Comparison of ENCODE assay signal across 8 cellular contexts in the genomic region with DNA sequence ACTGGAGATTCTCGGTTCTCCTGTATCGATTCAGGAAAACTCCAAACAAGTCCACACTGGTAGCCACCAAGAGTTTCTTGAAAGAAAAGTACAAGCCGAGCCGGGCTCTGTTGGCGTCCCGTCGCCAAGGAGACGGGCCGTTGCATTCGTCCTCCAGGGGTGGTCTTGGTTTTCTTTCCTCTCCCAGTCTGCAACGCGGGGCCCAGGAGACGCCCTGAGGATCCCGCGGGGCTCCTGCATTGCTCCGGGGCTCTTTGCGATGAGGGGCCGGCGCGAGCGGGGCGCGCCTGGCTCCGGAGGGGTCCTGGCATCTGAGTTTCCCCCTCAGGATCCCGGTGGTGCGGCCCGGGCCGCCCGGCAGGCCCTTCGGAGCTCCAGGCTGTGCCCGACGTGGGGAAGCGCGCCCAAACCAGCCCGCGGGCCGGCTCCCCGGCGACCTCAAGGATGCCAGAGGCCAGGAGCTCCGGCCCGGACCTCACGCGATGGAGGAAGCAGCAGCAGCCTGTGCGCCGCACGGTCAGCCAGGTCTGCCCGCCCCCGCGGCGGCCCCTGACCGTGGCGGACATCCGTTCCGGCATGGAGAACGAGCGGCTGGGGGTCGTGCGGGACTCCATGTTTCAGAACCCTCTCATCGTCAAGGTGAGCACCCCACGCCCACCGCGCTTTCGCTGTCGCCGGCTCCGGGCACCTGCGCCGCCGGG. TPM values are rescaled to one million over a fixed set of nuclear protein-coding genes. Genes with fewer than 3 reads are reported as not detected.
DNase-seq lines count a peak whose midpoint lies in the region; ATAC-seq and TF ChIP-seq lines count a peak whose summit lies in the region.

A gene (plus strand): TSS at position 384 of the 701 bp plus-strand sequence. CDS start 61 bp downstream, at position 445.

- no peaks in the 10 kb centered on the region for H3K9me2 ChIP-seq in GM23248 (ENCODE audit: insufficient read depth)

- H3K4me1 ChIP-seq in A673 (ENCODE audit: insufficient read depth, low read length, poor library complexity, severe bottlenecking) (peaks cover 8% of the 10 kb centered on the region), GM23248 (ENCODE audit: insufficient read depth) (peaks cover 8% of the 10 kb centered on the region; the same call in 1 of the 2 replicates), Panc1 (ENCODE audit: control insufficient read depth, insufficient read depth, low read length) (peaks cover 9% of the 10 kb centered on the region), right cardiac atrium (ENCODE audit: control insufficient read depth, insufficient read depth, low read length) (peaks cover 13% of the 10 kb centered on the region)

- POLR2A ChIA-PET in A673 (lab: Charles Lee; ENCODE audit: low non-redundant PET): no interaction called here
- POLR2A ChIA-PET in Panc1 (lab: Charles Lee): interaction anchor here (0.6 kb wide), 2 partner anchors 456 to 783 kb away, joined by 3 to 10 read pairs; no protein-coding TSS in a partner anchor

- H3K27me3 ChIP-seq in A673 (replicated peaks; ENCODE audit: insufficient read depth, low read depth, low read length, poor library complexity) (peaks cover 58% of the 10 kb centered on the region), GM23248 (replicated peaks; ENCODE audit: insufficient read depth) (peaks cover 45% of the 10 kb centered on the region), Panc1 (ENCODE audit: control insufficient read depth, insufficient read depth, low read length) (peaks cover 12% of the 10 kb centered on the region), right cardiac atrium (ENCODE audit: control insufficient read depth, insufficient read depth) (no peaks in the 10 kb centered on the region)

- peaks cover 17% of the 10 kb centered on the region for H3K79me2 ChIP-seq in GM23248 (ENCODE audit: insufficient read depth)

- CTCF ChIA-PET in A673 (lab: Charles Lee) (interaction anchor here (0.6 kb wide), 2 partner anchors 8 to 533 kb away, joined by 4 to 8 read pairs; no protein-coding TSS in a partner anchor), Panc1 (lab: Charles Lee) (no interaction called here)

- intact Hi-C loops in A673 (cut with micrococcal nuclease; ENCODE audit: unreplicated experiment) (loop anchor here (5.0 kb wide), 2 partner anchors 97 to 392 kb away; no protein-coding TSS in a partner anchor), Panc1 (cut with micrococcal nuclease; ENCODE audit: unreplicated experiment) (loop anchor here (5.0 kb wide), 2 partner anchors 97 to 162 kb away; no protein-coding TSS in a partner anchor), right cardiac atrium (cut with DNase I) (loop anchor here (5.0 to 10.0 kb wide), 6 partner anchors 95 to 395 kb away; no protein-coding TSS in a partner anchor)

- in situ Hi-C loops in GM23248 (cut with MboI): loop anchor here (10.0 kb wide), 1 partner anchor 165 kb away; no protein-coding TSS in a partner anchor
- in situ Hi-C loops in Panc1 (cut with HindIII; ENCODE audit: low pct_unique_long_range_greater_than_20kb, low sequenced_read_pairs): no loop called here

- ATAC-seq in Panc1 (peak; percentile 76), right cardiac atrium (peak; percentile 65), HG02610 (IDR thresholded peaks at IDR 0.05; ENCODE audit: unreplicated experiment) (no peak)

- no peak for TF ChIP-seq CTCF in A673 (conservative IDR thresholded peaks at IDR 0.05; ENCODE audit: low read depth, low read length)
- TF ChIP-seq CTCF in Panc1 (IDR thresholded peaks at IDR 0.05): no peak

- H2AFZ ChIP-seq in GM23248: peak within 1 kb of the TSS; percentile 94

- H3K9ac ChIP-seq in GM23248: peak within 1 kb of the TSS; percentile 80

- H3K4me3 ChIP-seq in A673 (ENCODE audit: low read depth, low read length, poor library complexity, severe bottlenecking) (peak within 1 kb of the TSS; percentile 45), GM23248 (peak within 1 kb of the TSS; percentile 74), Panc1 (ENCODE audit: low read depth in 2 of 2, low read length in 2 of 2) (peak within 1 kb of the TSS; percentile 50 to 51), right cardiac atrium (ENCODE audit: low read length) (peak within 1 kb of the TSS; percentile 89)

- H4K20me1 ChIP-seq in GM23248 (ENCODE audit: insufficient read depth): no peaks in the 10 kb centered on the region

- H3K4me2 ChIP-seq in GM23248 (ENCODE audit: unreplicated experiment): peak within 1 kb of the TSS; percentile 83

- 2% methylated on average over 38 to 52 of the region's 69 CpGs for WGBS in GM23248 (ENCODE audit: low coverage in 1 of 2, low lambda C conversion rate in 2 of 2, missing lambda C conversion rate in 2 of 2), 2 experiments
- under 1% methylated on average over 69 of the region's 69 CpGs for WGBS in right cardiac atrium

- no peaks in the 10 kb centered on the region for H3K36me3 ChIP-seq in A673 (ENCODE audit: insufficient read depth, low read length, poor library complexity, severe bottlenecking)
- H3K36me3 ChIP-seq in GM23248 (ENCODE audit: low read depth): no peaks in the 10 kb centered on the region
- peaks cover 2% of the 10 kb centered on the region; the same call in 1 of the 2 replicates for H3K36me3 ChIP-seq in Panc1 (ENCODE audit: control insufficient read depth, insufficient read depth, low read length)

- DNase-seq in A673 (ENCODE audit: low spot score): peak; percentile 71
- DNase-seq in GM23248: peak; percentile 79
- no peak for DNase-seq in Panc1 (ENCODE audit: low read depth, low spot score)
- DNase-seq in amniotic epithelial cell (ENCODE audit: low read depth): peak; percentile 41
- DNase-seq in right cardiac atrium: peak; percentile 48 to 82 (median 80)
- DNase-seq in retina: peak; percentile 91
- DNase-seq in T1000 (lab: John Stamatoyannopoulos, UW): no peak

- H3K27ac ChIP-seq in A673 (ENCODE audit: low read depth, low read length, poor library complexity, severe bottlenecking) (peak within 1 kb of the TSS; percentile 46), GM23248 (no peak within 1 kb of the TSS), Panc1 (ENCODE audit: low read length) (peak within 1 kb of the TSS; percentile 57; the same call in 1 of the 2 replicates), right cardiac atrium (ENCODE audit: low read length) (peak within 1 kb of the TSS; percentile 89)

- no TSS peak for BruUV-seq in A673 (replicated peaks; lab: Mats Ljungman, UMichigan)
- no TSS peak for BruUV-seq in Panc1 (replicated peaks; lab: Mats Ljungman, UMichigan)

- H3K9me3 ChIP-seq in A673 (ENCODE audit: low read depth, low read length, poor library complexity, severe bottlenecking) (no peaks in the 10 kb centered on the region), GM23248 (ENCODE audit: low read depth) (no peaks in the 10 kb centered on the region), Panc1 (ENCODE audit: control insufficient read depth, insufficient read depth, low read depth, low read length) (no peaks in the 10 kb centered on the region), right cardiac atrium (ENCODE audit: control insufficient read depth, low read length) (no peaks in the 10 kb centered on the region)

- no peaks in the 10 kb centered on the region for H3F3A ChIP-seq in GM23248 (ENCODE audit: insufficient read depth)

RNA-seq across cellular contexts. Expression of the gene that starts here (rescaled TPM):
- total RNA-seq in A673 (2021) (not detected in 2 replicates), Panc1 (2021; ENCODE audit: unreplicated experiment) (not detected), right cardiac atrium (1 to 10 TPM; 2.3 to 6.5 (median 4.5) TPM)
- not detected in 2 replicates for total RNA-seq in GM23248 (2014; rRNA removed; shearing (Covaris generic))
- polyA plus RNA-seq in GM23248 (2016; fragmentation: Nextera tagmentation; extraction: Ambion mirVana) (not detected in 2 replicates), right cardiac atrium (4.3 TPM)
- not detected for polyA plus RNA-seq in Panc1 (2012; ENCODE audit: insufficient read length)

Comparison
In these comparisons a context has a peak if more than half of its experiments do, and no peak if none do; other contexts are left out.
1. Peak in DNase-seq, H3K4me3 ChIP-seq and H3K27ac ChIP-seq in A673; RNA of the gene not detected or under 1 TPM.
2. Peak in DNase-seq, H3K4me3 ChIP-seq, H3K9ac ChIP-seq and H3K4me2 ChIP-seq in GM23248; RNA of the gene not detected or under 1 TPM.
3. Peak in ATAC-seq, H3K4me3 ChIP-seq and H3K27ac ChIP-seq in Panc1; RNA of the gene not detected or under 1 TPM.
4. DNase-seq: peak in amniotic epithelial cell (single experiment), right cardiac atrium (3 of 3) and retina (single experiment); none in Panc1 (single experiment) and T1000 (single experiment).
5. Peak in every context shown above with its lines, with median percentiles within 50 percentile points of each other: H3K4me3 ChIP-seq.